Comparison of ENCODE assay signal across 8 cellular contexts in genomic region chr15:88255496-88256171, GRCh38. TPM values are rescaled to one million over a fixed set of nuclear protein-coding genes. Genes with fewer than 3 reads are reported as not detected.
A peak's percentile ranks its signal among the peaks of the same experiment; 100 is the strongest.
DNase-seq lines count a peak whose midpoint lies in the region; ATAC-seq and TF ChIP-seq lines count a peak whose summit lies in the region.

No MANE protein-coding gene starts in this region.

- H3K4me1 Mint-ChIP-seq in neural crest cell = peaks cover 23% of the 10 kb centered on the region

- peak overlapping the region; percentile 86 for H3K4me3 Mint-ChIP-seq in neural crest cell

- TF ChIP-seq CTCF in fibroblast of mammary gland (conservative IDR thresholded peaks at IDR 0.05; ENCODE audit: control insufficient read depth, insufficient read depth, low read depth, low read length) = no peak
- TF ChIP-seq CTCF in neural crest cell (conservative IDR thresholded peaks at IDR 0.05) = no peak

- no peak overlapping the region for H3K27ac Mint-ChIP-seq in neural crest cell (ENCODE audit: unreplicated experiment)

- no peak for ATAC-seq in GM19035 (IDR thresholded peaks at IDR 0.05; ENCODE audit: unreplicated experiment)
- no peak for ATAC-seq in HG03097 (IDR thresholded peaks at IDR 0.05; ENCODE audit: low FRiP score, unreplicated experiment)
- ATAC-seq in GM21423 (IDR thresholded peaks at IDR 0.05; ENCODE audit: unreplicated experiment) = no peak

- peaks cover 87% of the 10 kb centered on the region for H3K27me3 Mint-ChIP-seq in neural crest cell (ENCODE audit: low read depth)

- DNase-seq in COR-L47 (lab: John Stamatoyannopoulos, UW) (peak; percentile 8), NCI-H774 (lab: John Stamatoyannopoulos, UW) (peak; percentile 40), fibroblast of mammary gland (ENCODE audit: low read depth) (peak; percentile 8), neural crest cell (ENCODE audit: low read depth, low spot score) (peak; percentile 28), HPDE6-E6E7 (ENCODE audit: extremely low spot score) (no peak)

- H3K36me3 Mint-ChIP-seq in neural crest cell (ENCODE audit: low read depth) = no peaks in the 10 kb centered on the region

- H3K4me3 ChIP-seq in fibroblast of mammary gland (ENCODE audit: control insufficient read depth, low read depth, low read length) = no peak overlapping the region

- no peaks in the 10 kb centered on the region for H3K9me3 Mint-ChIP-seq in neural crest cell

RNA-seq across cellular contexts. Expression of gene NTRK3, which starts 0.9 kb away (rescaled TPM):
- 1.1 and 2.3 TPM in 2 replicates for total RNA-seq in neural crest cell
